ENCODE assay signal across 1 cellular context in genomic region chr14:57933363-57933762, GRCh38.
TF ChIP-seq lines count a peak whose summit lies in the region.

No MANE protein-coding gene starts in this region.

TF ChIP-seq in GM23338, 12 proteins besides CTCF, POLR2A, EP300 and RAD21 (continued from another document):
- no peak for TF ChIP-seq ZNF462 (CRISPR knock-in tag; IDR thresholded peaks at IDR 0.05)
- TF ChIP-seq JUNB (IDR thresholded peaks at IDR 0.05; ENCODE audit: unreplicated experiment), result no peak
- no peak for TF ChIP-seq EZH2phosphoT487 (IDR thresholded peaks at IDR 0.05; ENCODE audit: unreplicated experiment)
